11 cellular contexts compared by ENCODE assay signal in genomic region chr3:169404491-169404890, GRCh38.
"Had no signal": no experiment of that assay in that cellular context is flagged by ENCODE, and none has a peak within 500 bp of the region (broad histone marks: within the 10 kb centered on the region; RNA-seq: fewer than 3 reads in every experiment).

No MANE protein-coding gene starts in this region.

- H3K9me3 ChIP-seq: tibial artery, vagina had no signal

- FAIRE-seq: endometrium had no signal

- H3K27ac ChIP-seq: skin epidermis, tibial artery, vagina had no signal

- H3K4me3 ChIP-seq: skin epidermis, tibial artery, vagina had no signal

- ATAC-seq: activated CD4-positive, alpha-beta T cell treated with anti-CD3 and anti-CD28 coated beads for 36 hours; esophagus mucosa; natural killer cell had no signal

- H3K27me3 ChIP-seq: tibial artery, vagina had no signal

- H3K36me3 ChIP-seq: tibial artery, vagina had no signal

- H3K4me1 ChIP-seq: tibial artery, vagina had no signal

- DNase-seq: activated CD4-positive, alpha-beta T cell treated with anti-CD3 and anti-CD28 coated beads for 36 hours; activated naive CD4-positive, alpha-beta T cell; glutamatergic neuron; mammary epithelial cell; natural killer cell; SW 1271; tibial artery had no signal
